Comparison of ENCODE assay signal across 11 cellular contexts in genomic region chr10:102401735-102402511, GRCh38. TPM values are rescaled to one million over a fixed set of nuclear protein-coding genes. Genes with fewer than 3 reads are reported as not detected.
DNase-seq lines count a peak whose midpoint lies in the region; ATAC-seq, FAIRE-seq and TF ChIP-seq lines count a peak whose summit lies in the region.
"Had no signal": no experiment of that assay in that cellular context is flagged by ENCODE, and none has a peak within 500 bp of the region (broad histone marks: within the 10 kb centered on the region; RNA-seq: fewer than 3 reads in every experiment).

No MANE protein-coding gene starts in this region.

- TF ChIP-seq CTCF in choroid plexus epithelial cell (conservative IDR thresholded peaks at IDR 0.05; ENCODE audit: low read depth, low read length), result no peak

- intact Hi-C loops in sciatic nerve (cut with DNase I), result no loop called here

- H3K36me3 ChIP-seq in MG63, result peaks cover 23% of the 10 kb centered on the region

- H3K27me3 ChIP-seq in MG63, result no peaks in the 10 kb centered on the region

- peak; percentile 55 for FAIRE-seq in G401.6 (lab: Jason Lieb, UNC)

- H3K9me3 ChIP-seq in MG63, result no peaks in the 10 kb centered on the region

- H3K4me3 ChIP-seq in MG63 (no peak overlapping the region), choroid plexus epithelial cell (ENCODE audit: low read depth, low read length) (no peak overlapping the region)

- ATAC-seq in sciatic nerve (no peak), HG03460 (IDR thresholded peaks at IDR 0.05; ENCODE audit: unreplicated experiment) (no peak)
- ATAC-seq: WTC11 had no signal

- DNase-seq in MG63, result peak; percentile 52
- peak; percentile 62 for DNase-seq in choroid plexus epithelial cell (ENCODE audit: low read depth)
- peak; percentile 59 for DNase-seq in sciatic nerve (ENCODE audit: low spot score)
- no peak for DNase-seq in CD1c-positive myeloid dendritic cell (ENCODE audit: extremely low spot score)
- no peak for DNase-seq in RKO (ENCODE audit: low spot score)
- DNase-seq: NCI-H1436 treated with DMSO at 0.1 percent for 48 hours had no signal

RNA-seq across cellular contexts. Expression of gene NFKB2, which starts 6.4 kb away (rescaled TPM):
- total RNA-seq in MG63 (2014; rRNA removed; shearing (Covaris generic); ENCODE audit: low replicate concordance), result 15.8 and 22.7 TPM in 2 replicates
- total RNA-seq in sciatic nerve, result 64.1 TPM

RNA-seq across cellular contexts. Expression of gene PSD, which starts 16.7 kb away (rescaled TPM):
- total RNA-seq in MG63 (2014; rRNA removed; shearing (Covaris generic); ENCODE audit: low replicate concordance), result not detected in 2 replicates
- total RNA-seq in sciatic nerve, result 1.9 TPM

RNA-seq across cellular contexts. Expression of gene FBXL15, which starts 18.7 kb away (rescaled TPM):
- 10.7 and 11.2 TPM in 2 replicates for total RNA-seq in MG63 (2014; rRNA removed; shearing (Covaris generic); ENCODE audit: low replicate concordance)
- 11.1 TPM for total RNA-seq in sciatic nerve

RNA-seq across cellular contexts. Expression of gene CUEDC2, which starts 30.5 kb away (rescaled TPM):
- total RNA-seq in MG63 (2014; rRNA removed; shearing (Covaris generic); ENCODE audit: low replicate concordance), result 92.1 and 151 TPM in 2 replicates
- total RNA-seq in sciatic nerve, result 101 TPM

RNA-seq across cellular contexts. Expression of gene C10orf95, which starts 49.4 kb away (rescaled TPM):
- total RNA-seq in MG63 (2014; rRNA removed; shearing (Covaris generic); ENCODE audit: low replicate concordance), result not detected in 2 replicates
- not detected for total RNA-seq in sciatic nerve
- total RNA-seq: activated T-helper 2 cell treated with anti-CD3 and anti-CD28 coated beads, Interferon-gamma antibody, Interleukin-2, Interleukin-4, amounts not matched to agents 10 μg/mL and 5 μg/mL and 100 μg/mL, durations not matched to agents 14 hours and 24 hours and 36 hours; myocyte had no signal

Comparison
In these comparisons a context has a peak if more than half of its experiments do, and no peak if none do; other contexts are left out.
1. DNase-seq: peak in MG63 (single experiment), choroid plexus epithelial cell (single experiment) and sciatic nerve (single experiment); none in CD1c-positive myeloid dendritic cell (single experiment) and RKO (single experiment).